In genomic region chr15:29820802-29821160, GRCh38 we compare ENCODE assay signal across 10 cellular contexts. TPM values are rescaled to one million over a fixed set of nuclear protein-coding genes. Genes with fewer than 3 reads are reported as not detected.
A peak's percentile ranks its signal among the peaks of the same experiment; 100 is the strongest.
DNase-seq lines count a peak whose midpoint lies in the region; ATAC-seq and TF ChIP-seq lines count a peak whose summit lies in the region.
"Had no signal": no experiment of that assay in that cellular context is flagged by ENCODE, and none has a peak within 500 bp of the region (broad histone marks: within the 10 kb centered on the region; RNA-seq: fewer than 3 reads in every experiment).

No MANE protein-coding gene starts in this region.

- H3K4me3 Mint-ChIP-seq in endothelial cell (ENCODE audit: unreplicated experiment), result peak overlapping the region; percentile 97
- no peak overlapping the region for H3K4me3 Mint-ChIP-seq in activated naive CD4-positive, alpha-beta T cell treated with anti-CD3 and anti-CD28 coated beads for 36 hours

- CTCF ChIA-PET in activated naive CD4-positive, alpha-beta T cell treated with anti-CD3 and anti-CD28 coated beads for 36 hours (lab: Charles Lee), result interaction anchor here (1.0 kb wide), 1 partner anchor 105 kb away, joined by 3 read pairs; no protein-coding TSS in a partner anchor

- H3K27ac Mint-ChIP-seq in endothelial cell (ENCODE audit: unreplicated experiment), result peak overlapping the region; percentile 98
- no peak overlapping the region for H3K27ac Mint-ChIP-seq in activated naive CD4-positive, alpha-beta T cell treated with anti-CD3 and anti-CD28 coated beads for 36 hours

- peaks cover 0 to 66% (median 0%) of the 10 kb centered on the region in 7 donors for H3K27me3 ChIP-seq in heart right ventricle
- H3K27me3 ChIP-seq in muscle layer of duodenum (ENCODE audit: low read depth, low read length), result no peaks in the 10 kb centered on the region
- H3K27me3 ChIP-seq in aorta (ENCODE audit: control insufficient read depth in 1 of 2, insufficient read depth in 2 of 2, low read length in 1 of 2), result no peaks in the 10 kb centered on the region

- H3K4me1 ChIP-seq in heart right ventricle (peaks cover 4 to 69% (median 35%) of the 10 kb centered on the region in 9 donors), muscle layer of duodenum (ENCODE audit: control insufficient read depth in 1 of 2, insufficient read depth in 2 of 2, low read length in 2 of 2) (peaks cover 0 to 16% of the 10 kb centered on the region in 2 donors), aorta (ENCODE audit: control insufficient read depth in 1 of 2, insufficient read depth in 2 of 2, low read length in 2 of 2) (peaks cover 0 to 3% of the 10 kb centered on the region in 2 donors)

- intact Hi-C loops in heart right ventricle (cut with DNase I) (loop anchor here in 6 of 10 donors (5.0 to 10.0 kb wide), 5 partner anchors 52 to 107 kb away; no protein-coding TSS in a partner anchor), left ventricle myocardium superior (cut with micrococcal nuclease) (loop anchor here (10.0 kb wide), 1 partner anchor 64 kb away; no protein-coding TSS in a partner anchor), aorta (cut with DNase I) (loop anchor here (5.0 kb wide), 2 partner anchors 52 to 148 kb away; no protein-coding TSS in a partner anchor)
- intact Hi-C loops in activated naive CD4-positive, alpha-beta T cell treated with anti-CD3 and anti-CD28 coated beads for 36 hours (cut with micrococcal nuclease), result loop anchor here (10.0 kb wide), 1 partner anchor 886 kb away; no protein-coding TSS in a partner anchor

- ATAC-seq in heart right ventricle, result no peak
- no peak for ATAC-seq in left ventricle myocardium superior
- no peak for ATAC-seq in aorta (ENCODE audit: low FRiP score)

- WGBS in heart right ventricle, 2 donors, result 2 to 4% methylated on average over 4 of the region's 4 CpGs
- 6 to 7% methylated on average over 4 of the region's 4 CpGs for WGBS in aorta, 2 donors

- DNase-seq in heart right ventricle (no peak), left ventricle myocardium superior (no peak), endothelial cell (ENCODE audit: low spot score) (no peak), aorta (no peak), NAMALWA (ENCODE audit: low spot score) (no peak), NCI-H1417 treated with DMSO at 0.1 percent for 48 hours (lab: John Stamatoyannopoulos, UW) (no peak)
- no peak for DNase-seq in activated naive CD4-positive, alpha-beta T cell treated with anti-CD3 and anti-CD28 coated beads for 36 hours
- DNase-seq: activated CD8-positive, alpha-beta memory T cell treated with anti-CD3 and anti-CD28 coated beads for 24 hours had no signal

- H3K36me3 ChIP-seq in heart right ventricle, result no peaks in the 10 kb centered on the region
- H3K36me3 ChIP-seq in muscle layer of duodenum (ENCODE audit: control insufficient read depth in 1 of 2, insufficient read depth in 2 of 2, low read length in 2 of 2), result no peaks in the 10 kb centered on the region
- H3K36me3 ChIP-seq in aorta (ENCODE audit: control insufficient read depth in 1 of 2, insufficient read depth in 2 of 2, low read length in 1 of 2), result no peaks in the 10 kb centered on the region

- peaks cover 15% of the 10 kb centered on the region for H3K27me3 Mint-ChIP-seq in endothelial cell (ENCODE audit: unreplicated experiment)
- peaks cover 56% of the 10 kb centered on the region for H3K27me3 Mint-ChIP-seq in activated naive CD4-positive, alpha-beta T cell treated with anti-CD3 and anti-CD28 coated beads for 36 hours (ENCODE audit: low read depth)

- H3K27ac ChIP-seq in heart right ventricle, result peak overlapping the region; percentile 92 to 99 (median 98)
- H3K27ac ChIP-seq in muscle layer of duodenum (ENCODE audit: low read length), result peak overlapping the region; percentile 70
- no peak overlapping the region for H3K27ac ChIP-seq in aorta (ENCODE audit: low read depth in 1 of 2, low read length in 2 of 2)
- H3K27ac ChIP-seq: HL-60 had no signal

- peaks cover 0 to 10% (median 0%) of the 10 kb centered on the region in 11 donors for H3K9me3 ChIP-seq in heart right ventricle
- H3K9me3 ChIP-seq in muscle layer of duodenum (ENCODE audit: control insufficient read depth in 1 of 2, low read length in 2 of 2), result no peaks in the 10 kb centered on the region
- H3K9me3 ChIP-seq in aorta (ENCODE audit: control insufficient read depth, low read length), result no peaks in the 10 kb centered on the region

- peak overlapping the region; percentile 56 to 91 (median 76) for H3K4me3 ChIP-seq in heart right ventricle
- H3K4me3 ChIP-seq in muscle layer of duodenum (ENCODE audit: low read depth in 1 of 2, low read length in 2 of 2), result peak overlapping the region; percentile 53 to 78
- peak overlapping the region; percentile 91 to 93 for H3K4me3 ChIP-seq in aorta (ENCODE audit: low read length in 2 of 2)

- TF ChIP-seq CTCF in heart right ventricle (IDR thresholded peaks at IDR 0.05), result no peak
- no peak for TF ChIP-seq CTCF in endothelial cell (IDR thresholded peaks at IDR 0.05; ENCODE audit: unreplicated experiment)

- H3K4me1 Mint-ChIP-seq in endothelial cell (ENCODE audit: unreplicated experiment), result peaks cover 40% of the 10 kb centered on the region
- H3K4me1 Mint-ChIP-seq in activated naive CD4-positive, alpha-beta T cell treated with anti-CD3 and anti-CD28 coated beads for 36 hours (ENCODE audit: low read depth), result peaks cover 21% of the 10 kb centered on the region

- H3K36me3 Mint-ChIP-seq in endothelial cell (ENCODE audit: low read depth, unreplicated experiment), result peaks cover 12% of the 10 kb centered on the region
- H3K36me3 Mint-ChIP-seq in activated naive CD4-positive, alpha-beta T cell treated with anti-CD3 and anti-CD28 coated beads for 36 hours (ENCODE audit: low read depth), result peaks cover 7% of the 10 kb centered on the region

- no peaks in the 10 kb centered on the region for H3K9me3 Mint-ChIP-seq in endothelial cell (ENCODE audit: unreplicated experiment)
- H3K9me3 Mint-ChIP-seq in activated naive CD4-positive, alpha-beta T cell treated with anti-CD3 and anti-CD28 coated beads for 36 hours, result peaks cover 18% of the 10 kb centered on the region

RNA-seq across cellular contexts. Expression of gene TJP1, which starts 1.5 kb away (rescaled TPM):
- total RNA-seq in heart right ventricle, result 100 to 1,000 TPM in 8 of 10 donors, 10 to 100 TPM in 2; 89.0 to 166 (median 126) TPM
- 10 to 100 TPM; 22.8 to 32.8 TPM for polyA plus RNA-seq in heart right ventricle
- total RNA-seq in left ventricle myocardium superior, result 123 TPM
- 473 TPM for total RNA-seq in endothelial cell (ENCODE audit: unreplicated experiment)
- total RNA-seq in aorta, result 100 to 1,000 TPM; 120 to 141 TPM
- 10 to 100 TPM; 17.4 to 23.3 TPM for polyA plus RNA-seq in aorta
- not detected for total RNA-seq in activated naive CD4-positive, alpha-beta T cell treated with anti-CD3 and anti-CD28 coated beads for 36 hours

Comparison
In these comparisons a context has a peak if more than half of its experiments do, and no peak if none do; other contexts are left out.
1. H3K27ac ChIP-seq: peak in heart right ventricle (10 of 10) and muscle layer of duodenum (single experiment); none in aorta (0 of 2).
2. RNA of gene TJP1, which starts 1.5 kb away (total RNA-seq): 473 TPM in endothelial cell (single experiment), 120 to 141 TPM in aorta, 89.0 to 166 TPM in heart right ventricle and 123 TPM in left ventricle myocardium superior (single experiment); not detected in activated naive CD4-positive, alpha-beta T cell treated with anti-CD3 and anti-CD28 coated beads for 36 hours; every median in the first group is over 10 times any median in the second.
3. Peak in every context shown above with its lines, with median percentiles within 50 percentile points of each other: H3K4me3 ChIP-seq.